In genomic region chr6:15615837-15616236, GRCh38 we compare ENCODE assay signal across 1 cellular context.
TF ChIP-seq lines count a peak whose summit lies in the region.

No MANE protein-coding gene starts in this region.

TF ChIP-seq in H1, 55 proteins besides CTCF, POLR2A, EP300 and RAD21:
- TF ChIP-seq POU5F1 (IDR thresholded peaks at IDR 0.05; ENCODE audit: low read depth, low read length) (no peak), ATF3 (IDR thresholded peaks at IDR 0.05; ENCODE audit: insufficient read depth, low read depth, low read length) (no peak), KDM5A (IDR thresholded peaks at IDR 0.05; ENCODE audit: low read length) (no peak), CBX5 (IDR thresholded peaks at IDR 0.05; ENCODE audit: low read depth, low read length) (no peak), CTBP2 (IDR thresholded peaks at IDR 0.05; ENCODE audit: borderline replicate concordance, insufficient read depth, insufficient read length, low read length) (no peak), JUN (IDR thresholded peaks at IDR 0.05; ENCODE audit: low read depth, low read length) (no peak), BACH1 (IDR thresholded peaks at IDR 0.05; ENCODE audit: low read length) (no peak)
